10 cellular contexts compared by ENCODE assay signal in genomic region chr12:57550628-57551549, GRCh38. TPM values are rescaled to one million over a fixed set of nuclear protein-coding genes. Genes with fewer than 3 reads are reported as not detected.
DNase-seq lines count a peak whose midpoint lies in the region; ATAC-seq, FAIRE-seq and TF ChIP-seq lines count a peak whose summit lies in the region.
"Had no signal": no experiment of that assay in that cellular context is flagged by ENCODE, and none has a peak within 500 bp of the region (broad histone marks: within the 10 kb centered on the region; RNA-seq: fewer than 3 reads in every experiment).

No MANE protein-coding gene starts in this region.

- H3K36me3 Mint-ChIP-seq in GM23338 (ENCODE audit: low read depth), result no peaks in the 10 kb centered on the region; the same call in 2 of the 3 replicates

- peaks cover 12% of the 10 kb centered on the region for H3F3A ChIP-seq in GM23338 (replicated peaks; ENCODE audit: low read depth)

- no peak; a peak in 1 of 4 replicates for TF ChIP-seq CTCF in GM23338 (conservative IDR thresholded peaks at IDR 0.05; ENCODE audit: low read depth in 2 of 2)
- no peak for TF ChIP-seq CTCF in WERI-Rb-1 (IDR thresholded peaks at IDR 0.05; ENCODE audit: low read depth, low read length)
- no peak for TF ChIP-seq CTCF in endothelial cell of umbilical vein (IDR thresholded peaks at IDR 0.05; ENCODE audit: extremely low read depth in 1 of 2, insufficient read depth in 1 of 2, low read depth in 1 of 2, low read length in 2 of 2)
- TF ChIP-seq CTCF in ovary (IDR thresholded peaks at IDR 0.05), result no peak
- no peak for TF ChIP-seq CTCF in uterus (IDR thresholded peaks at IDR 0.05)

- ATAC-seq in GM23338 (no peak), GM18505 (IDR thresholded peaks at IDR 0.05; ENCODE audit: unreplicated experiment) (no peak), HG03442 (IDR thresholded peaks at IDR 0.05; ENCODE audit: unreplicated experiment) (no peak)
- ATAC-seq: body of pancreas had no signal

- no peaks in the 10 kb centered on the region for H3K9me2 ChIP-seq in GM23338 (ENCODE audit: insufficient read depth)

- no peaks in the 10 kb centered on the region for H3K9me3 Mint-ChIP-seq in GM23338

- H3K4me1 Mint-ChIP-seq in GM23338, result peaks cover 56% of the 10 kb centered on the region

- no peak for FAIRE-seq in endothelial cell of umbilical vein (lab: Jason Lieb, UNC)
- FAIRE-seq: TTC549 had no signal

- CTCF ChIA-PET in endothelial cell of umbilical vein (lab: Charles Lee), result no interaction called here

- H3K27me3 Mint-ChIP-seq in GM23338 (ENCODE audit: insufficient read depth, low read depth, poor library complexity), result peaks cover 13% of the 10 kb centered on the region

- H3K36me3 ChIP-seq in GM23338 (ENCODE audit: insufficient read depth), result no peaks in the 10 kb centered on the region
- no peaks in the 10 kb centered on the region; the same call in none of the 2 replicates for H3K36me3 ChIP-seq in WERI-Rb-1
- no peaks in the 10 kb centered on the region for H3K36me3 ChIP-seq in endothelial cell of umbilical vein (ENCODE audit: control insufficient read depth in 2 of 2, extremely low read depth in 1 of 2, insufficient read depth in 2 of 2, low read length in 2 of 2)
- H3K36me3 ChIP-seq in ovary, result no peaks in the 10 kb centered on the region
- H3K36me3 ChIP-seq in uterus, result no peaks in the 10 kb centered on the region

- peaks cover 41% of the 10 kb centered on the region for H3K79me2 ChIP-seq in GM23338 (replicated peaks; ENCODE audit: insufficient read depth)
- H3K79me2 ChIP-seq in endothelial cell of umbilical vein (ENCODE audit: control insufficient read depth, insufficient read depth, low read length), result peaks cover 9% of the 10 kb centered on the region

- H3K9me1 ChIP-seq in endothelial cell of umbilical vein (replicated peaks; ENCODE audit: control insufficient read depth, extremely low read depth, insufficient read depth, low read length), result no peaks in the 10 kb centered on the region

- peak overlapping the region; percentile 99 for H3K4me3 ChIP-seq in GM23338
- peak overlapping the region; percentile 50 for H3K4me3 ChIP-seq in WERI-Rb-1 (ENCODE audit: low read depth, low read length)
- H3K4me3 ChIP-seq in endothelial cell of umbilical vein (replicated peaks in 1 of 3; ENCODE audit: insufficient read depth in 1 of 3, low read depth in 1 of 3, low read length in 3 of 3), result no peak overlapping the region
- peak overlapping the region; percentile 45 for H3K4me3 ChIP-seq in ovary
- H3K4me3 ChIP-seq in uterus, result peak overlapping the region in 1 of 2 donors; percentile 38
- H3K4me3 ChIP-seq: body of pancreas had no signal

- peaks cover 20% of the 10 kb centered on the region for H4K20me1 ChIP-seq in GM23338 (replicated peaks; ENCODE audit: insufficient read depth)
- no peaks in the 10 kb centered on the region for H4K20me1 ChIP-seq in endothelial cell of umbilical vein (replicated peaks; ENCODE audit: control insufficient read depth, extremely low read depth, insufficient read depth, low read length)

- H3K27ac Mint-ChIP-seq in GM23338, result no peak overlapping the region

- WGBS in ovary, 3 donors, result 49 to 53% (median 52%) methylated on average over 8 of the region's 8 CpGs

- H3K27ac ChIP-seq in GM23338 (ENCODE audit: low read depth) (no peak overlapping the region), WERI-Rb-1 (no peak overlapping the region), endothelial cell of umbilical vein (ENCODE audit: insufficient read depth, low read depth, low read length) (no peak overlapping the region), ovary (no peak overlapping the region), uterus (peak overlapping the region in 1 of 2 donors; percentile 52)
- H3K27ac ChIP-seq: body of pancreas had no signal

- TF ChIP-seq POLR2A in endothelial cell of umbilical vein (IDR thresholded peaks at IDR 0.05; ENCODE audit: low read depth, low read length) (no peak), ovary (IDR thresholded peaks at IDR 0.05) (no peak), GM18505 (IDR thresholded peaks at IDR 0.05; ENCODE audit: borderline replicate concordance, extremely low read depth, insufficient read depth, insufficient read length) (no peak), uterus (IDR thresholded peaks at IDR 0.05) (no peak)

- H2AFZ ChIP-seq in GM23338 (peak overlapping the region; percentile 99; the same call in 1 of the 2 replicates), endothelial cell of umbilical vein (ENCODE audit: low read depth, low read length) (no peak overlapping the region)

- dilution Hi-C loops in endothelial cell of umbilical vein (cut with MboI; ENCODE audit: extremely low pct_ligation_motif_present, low sequenced_read_pairs), result no loop called here

- intact Hi-C loops in endothelial cell of umbilical vein (cut with micrococcal nuclease) (no loop called here), ovary (cut with DNase I) (no loop called here), uterus (cut with DNase I; ENCODE audit: low total_unique reads) (no loop called here)

- peak overlapping the region; percentile 79 for H3K4me3 Mint-ChIP-seq in GM23338

- BruUV-seq in endothelial cell of umbilical vein (replicated peaks; lab: Mats Ljungman, UMichigan), result no TSS peak

- H3K9me3 ChIP-seq in WERI-Rb-1 (ENCODE audit: severe bottlenecking) (no peaks in the 10 kb centered on the region), endothelial cell of umbilical vein (replicated peaks; ENCODE audit: control insufficient read depth, insufficient read depth, low read length) (no peaks in the 10 kb centered on the region), ovary (no peaks in the 10 kb centered on the region), uterus (no peaks in the 10 kb centered on the region)
- H3K9me3 ChIP-seq: body of pancreas had no signal

- H3K27me3 ChIP-seq in GM23338 (ENCODE audit: insufficient read depth) (peaks cover 14% of the 10 kb centered on the region), WERI-Rb-1 (ENCODE audit: insufficient read depth, low read depth, severe bottlenecking) (no peaks in the 10 kb centered on the region), endothelial cell of umbilical vein (ENCODE audit: control insufficient read depth in 2 of 2, insufficient read depth in 2 of 2, low read length in 2 of 2) (peaks cover 51 to 52% of the 10 kb centered on the region in 2 experiments), ovary (no peaks in the 10 kb centered on the region), uterus (no peaks in the 10 kb centered on the region)
- H3K27me3 ChIP-seq: body of pancreas had no signal

- DNase-seq in GM23338 (ENCODE audit: low spot score) (no peak), WERI-Rb-1 (no peak), endothelial cell of umbilical vein (ENCODE audit: low read depth, low spot score) (no peak), ovary (no peak), NCI-H524 treated with DMSO at 0.1 percent for 48 hours (lab: John Stamatoyannopoulos, UW) (no peak), uterus (no peak)

- POLR2A ChIA-PET in endothelial cell of umbilical vein (lab: Charles Lee), result no interaction called here

- H3K4me1 ChIP-seq in GM23338 (ENCODE audit: insufficient read depth) (peaks cover 35% of the 10 kb centered on the region), endothelial cell of umbilical vein (ENCODE audit: control insufficient read depth, extremely low read depth, insufficient read depth, low read length) (peaks cover 6% of the 10 kb centered on the region), ovary (ENCODE audit: insufficient read depth) (peaks cover 5% of the 10 kb centered on the region), uterus (peaks cover 0 to 3% of the 10 kb centered on the region in 2 donors)

- TF ChIP-seq EP300 in ovary (IDR thresholded peaks at IDR 0.05), result no peak

- H3K9ac ChIP-seq in endothelial cell of umbilical vein (replicated peaks; ENCODE audit: extremely low read depth, insufficient read depth, low read length), result no peak overlapping the region

- H3K4me2 ChIP-seq in GM23338, result peak overlapping the region; percentile 88
- H3K4me2 ChIP-seq in endothelial cell of umbilical vein (ENCODE audit: insufficient read depth, low read length), result no peak overlapping the region

RNA-seq across cellular contexts. Expression of gene KIF5A, which starts 1.0 kb away (rescaled TPM):
- total RNA-seq in GM23338 (2014; rRNA removed; shearing (Covaris generic)), result 16.5 and 21.3 TPM in 2 replicates
- 9.1 and 11.1 TPM in 2 replicates for polyA plus RNA-seq in GM23338 (2016; fragmentation: Nextera tagmentation; extraction: Ambion mirVana)
- 0.12 and 0.35 TPM in 2 replicates for total RNA-seq in endothelial cell of umbilical vein
- 0.05 and 0.07 TPM in 2 replicates for polyA plus RNA-seq in endothelial cell of umbilical vein
- 0.05 and 0.06 TPM in 2 replicates for polyA plus RNA-seq in endothelial cell of umbilical vein (2011; cell fraction: cytosol; rRNA removed)
- 0.36 and 0.75 TPM in 2 replicates for polyA plus RNA-seq in endothelial cell of umbilical vein (2011; cell fraction: nucleus; rRNA removed)
- 0.37 and 0.59 TPM in 2 replicates for polyA plus RNA-seq in endothelial cell of umbilical vein (2012)
- polyA minus RNA-seq in endothelial cell of umbilical vein, result 0.13 and 0.34 TPM in 2 replicates
- polyA minus RNA-seq in endothelial cell of umbilical vein (2011; cell fraction: cytosol; rRNA and poly(A)+ RNA removed), result not detected
- polyA minus RNA-seq in endothelial cell of umbilical vein (2011; cell fraction: nucleus; rRNA and poly(A)+ RNA removed), result 0.05 and 0.19 TPM in 2 replicates
- total RNA-seq in ovary, result under 1 TPM in 6 of 7 donors, not detected in 1; 0.08 to 0.48 (median 0.30) TPM
- polyA plus RNA-seq in ovary, result under 1 TPM; 0.15 to 0.48 TPM
- 1 to 10 TPM in 3 of 4 donors, under 1 TPM in 1; 0.59 to 5.1 (median 1.9) TPM for total RNA-seq in uterus

RNA-seq across cellular contexts. Expression of gene DCTN2, which starts 3.9 kb away (rescaled TPM):
- 134 and 157 TPM in 2 replicates for total RNA-seq in GM23338 (2014; rRNA removed; shearing (Covaris generic))
- 56.1 and 62.3 TPM in 2 replicates for polyA plus RNA-seq in GM23338 (2016; fragmentation: Nextera tagmentation; extraction: Ambion mirVana)
- 157 and 161 TPM in 2 replicates for total RNA-seq in endothelial cell of umbilical vein
- polyA plus RNA-seq in endothelial cell of umbilical vein, result 146 and 234 TPM in 2 replicates
- 153 and 162 TPM in 2 replicates for polyA plus RNA-seq in endothelial cell of umbilical vein (2011; cell fraction: cytosol; rRNA removed)
- polyA plus RNA-seq in endothelial cell of umbilical vein (2011; cell fraction: nucleus; rRNA removed), result 181 and 198 TPM in 2 replicates
- polyA plus RNA-seq in endothelial cell of umbilical vein (2012), result 148 and 160 TPM in 2 replicates
- 158 and 160 TPM in 2 replicates for polyA minus RNA-seq in endothelial cell of umbilical vein
- polyA minus RNA-seq in endothelial cell of umbilical vein (2011; cell fraction: cytosol; rRNA and poly(A)+ RNA removed), result 91.9 TPM
- 62.7 and 86.8 TPM in 2 replicates for polyA minus RNA-seq in endothelial cell of umbilical vein (2011; cell fraction: nucleus; rRNA and poly(A)+ RNA removed)
- total RNA-seq in ovary, result 100 to 1,000 TPM in 1 of 7 donors, 10 to 100 TPM in 6; 70.7 to 100 (median 97.4) TPM
- 100 to 1,000 TPM; 128 to 226 TPM for polyA plus RNA-seq in ovary
- total RNA-seq in uterus, result 100 to 1,000 TPM; 117 to 175 (median 126) TPM

RNA-seq across cellular contexts. Expression of gene MBD6, which starts 28.3 kb away (rescaled TPM):
- total RNA-seq in GM23338 (2014; rRNA removed; shearing (Covaris generic)), result 12.5 and 16.9 TPM in 2 replicates
- polyA plus RNA-seq in GM23338 (2016; fragmentation: Nextera tagmentation; extraction: Ambion mirVana) (17.1 and 18.3 TPM in 2 replicates), endothelial cell of umbilical vein (8.5 and 10.6 TPM in 2 replicates), ovary (10 to 100 TPM; 18.1 to 35.0 TPM)
- total RNA-seq in endothelial cell of umbilical vein (85.6 and 95.2 TPM in 2 replicates), ovary (100 to 1,000 TPM in 2 of 7 donors, 10 to 100 TPM in 5; 25.2 to 122 (median 79.7) TPM), uterus (100 to 1,000 TPM in 1 of 4 donors, 10 to 100 TPM in 3; 14.9 to 138 (median 17.1) TPM)
- polyA plus RNA-seq in endothelial cell of umbilical vein (2011; cell fraction: cytosol; rRNA removed), result 8.5 and 10.6 TPM in 2 replicates
- polyA plus RNA-seq in endothelial cell of umbilical vein (2011; cell fraction: nucleus; rRNA removed), result 52.4 and 65.4 TPM in 2 replicates
- 33.6 and 37.1 TPM in 2 replicates for polyA plus RNA-seq in endothelial cell of umbilical vein (2012)
- 6.7 and 17.1 TPM in 2 replicates for polyA minus RNA-seq in endothelial cell of umbilical vein
- 16.9 TPM for polyA minus RNA-seq in endothelial cell of umbilical vein (2011; cell fraction: cytosol; rRNA and poly(A)+ RNA removed)
- polyA minus RNA-seq in endothelial cell of umbilical vein (2011; cell fraction: nucleus; rRNA and poly(A)+ RNA removed), result 19.2 and 25.4 TPM in 2 replicates

RNA-seq across cellular contexts. Expression of gene DDIT3, which starts 30.6 kb away (rescaled TPM):
- total RNA-seq in GM23338 (2014; rRNA removed; shearing (Covaris generic)), result 3.9 and 4.1 TPM in 2 replicates
- polyA plus RNA-seq in GM23338 (2016; fragmentation: Nextera tagmentation; extraction: Ambion mirVana), result 11.7 and 12.5 TPM in 2 replicates
- 9.8 and 13.7 TPM in 2 replicates for total RNA-seq in endothelial cell of umbilical vein
- 15.4 and 22.0 TPM in 2 replicates for polyA plus RNA-seq in endothelial cell of umbilical vein
- polyA plus RNA-seq in endothelial cell of umbilical vein (2011; cell fraction: cytosol; rRNA removed), result 28.7 and 29.2 TPM in 2 replicates
- 124 and 158 TPM in 2 replicates for polyA plus RNA-seq in endothelial cell of umbilical vein (2011; cell fraction: nucleus; rRNA removed)
- polyA plus RNA-seq in endothelial cell of umbilical vein (2012), result 16.0 and 23.6 TPM in 2 replicates
- 11.2 and 19.1 TPM in 2 replicates for polyA minus RNA-seq in endothelial cell of umbilical vein
- 23.7 TPM for polyA minus RNA-seq in endothelial cell of umbilical vein (2011; cell fraction: cytosol; rRNA and poly(A)+ RNA removed)
- 28.1 and 41.1 TPM in 2 replicates for polyA minus RNA-seq in endothelial cell of umbilical vein (2011; cell fraction: nucleus; rRNA and poly(A)+ RNA removed)
- 10 to 100 TPM; 22.1 to 84.9 (median 29.2) TPM for total RNA-seq in ovary
- polyA plus RNA-seq in ovary, result 10 to 100 TPM; 34.9 to 62.1 TPM
- 10 to 100 TPM in 2 of 4 donors, 1 to 10 TPM in 2; 2.3 to 28.2 (median 9.8) TPM for total RNA-seq in uterus

RNA-seq across cellular contexts. Expression of gene PIP4K2C, which starts 40.1 kb away (rescaled TPM):
- 26.4 and 30.6 TPM in 2 replicates for total RNA-seq in GM23338 (2014; rRNA removed; shearing (Covaris generic))
- 10.5 and 10.8 TPM in 2 replicates for polyA plus RNA-seq in GM23338 (2016; fragmentation: Nextera tagmentation; extraction: Ambion mirVana)
- total RNA-seq in endothelial cell of umbilical vein, result 9.1 and 11.5 TPM in 2 replicates
- 10.5 and 11.3 TPM in 2 replicates for polyA plus RNA-seq in endothelial cell of umbilical vein
- polyA plus RNA-seq in endothelial cell of umbilical vein (2011; cell fraction: cytosol; rRNA removed), result 7.2 and 8.5 TPM in 2 replicates
- polyA plus RNA-seq in endothelial cell of umbilical vein (2011; cell fraction: nucleus; rRNA removed), result 6.6 and 8.6 TPM in 2 replicates
- 11.9 and 12.7 TPM in 2 replicates for polyA plus RNA-seq in endothelial cell of umbilical vein (2012)
- polyA minus RNA-seq in endothelial cell of umbilical vein, result 10.1 and 14.1 TPM in 2 replicates
- 12.6 TPM for polyA minus RNA-seq in endothelial cell of umbilical vein (2011; cell fraction: cytosol; rRNA and poly(A)+ RNA removed)
- 2.0 and 3.7 TPM in 2 replicates for polyA minus RNA-seq in endothelial cell of umbilical vein (2011; cell fraction: nucleus; rRNA and poly(A)+ RNA removed)
- total RNA-seq in ovary, result 10 to 100 TPM; 16.9 to 30.4 (median 21.2) TPM
- polyA plus RNA-seq in ovary, result 10 to 100 TPM; 13.1 to 42.0 TPM
- total RNA-seq in uterus, result 10 to 100 TPM in 3 of 4 donors, 1 to 10 TPM in 1; 2.6 to 29.3 (median 18.8) TPM

Comparison
In these comparisons a context has a peak if more than half of its experiments do, and no peak if none do; other contexts are left out.
1. H3K4me3 ChIP-seq: peak in GM23338 (single experiment), WERI-Rb-1 (single experiment) and ovary (single experiment); none in endothelial cell of umbilical vein (0 of 3).